Comparison of ENCODE assay signal across 17 cellular contexts in the genomic region with DNA sequence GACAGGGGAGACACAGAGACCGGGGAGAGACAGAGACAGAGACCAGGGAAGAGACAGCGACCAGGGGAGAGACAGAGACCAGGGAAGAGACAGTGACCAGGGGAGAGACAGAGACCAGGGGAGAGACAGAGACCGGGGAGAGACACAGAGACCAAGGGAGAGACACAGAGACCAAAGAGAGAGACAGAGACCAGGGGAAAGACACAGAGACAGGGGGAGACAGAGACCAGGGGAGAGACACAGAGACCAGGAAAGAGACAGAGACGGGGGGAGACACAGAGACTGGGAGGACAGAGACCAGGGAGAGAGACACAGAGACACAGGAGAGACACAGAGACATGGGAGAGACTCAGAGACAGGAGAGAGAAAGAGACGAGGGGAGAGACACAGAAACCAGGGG.
"Had no signal": no experiment of that assay in that cellular context is flagged by ENCODE, and none has a peak within 500 bp of the region (broad histone marks: within the 10 kb centered on the region; RNA-seq: fewer than 3 reads in every experiment).

No MANE protein-coding gene starts in this region.

- H3K27ac ChIP-seq: HL-60 had no signal

- H3K9ac ChIP-seq: SK-N-SH had no signal

- DNase-seq: MV-4-11, NCI-H1048, NCI-H1105, NCI-H146, NCI-H1694 treated with DMSO at 0.1 percent for 48 hours, NCI-H2081 treated with DMSO at 0.1 percent for 48 hours, NCI-H2171, NCI-H226, NCI-H446, NCI-H510A, NCI-H524 treated with DMSO at 0.1 percent for 48 hours, NCI-H774, Right ventricle myocardium superior, SK-N-SH, SW 1271 had no signal

- H3K4me2 ChIP-seq: SK-N-SH had no signal

- FAIRE-seq: RCC 7860 had no signal

- H3K9me3 ChIP-seq: SK-N-SH had no signal
